ENCODE assay signal across 19 cellular contexts in genomic region chr19:6227156-6227940, GRCh38. TPM values are rescaled to one million over a fixed set of nuclear protein-coding genes. Genes with fewer than 3 reads are reported as not detected.
DNase-seq lines count a peak whose midpoint lies in the region; ATAC-seq and TF ChIP-seq lines count a peak whose summit lies in the region.
"Had no signal": no experiment of that assay in that cellular context is flagged by ENCODE, and none has a peak within 500 bp of the region (broad histone marks: within the 10 kb centered on the region; RNA-seq: fewer than 3 reads in every experiment).

No MANE protein-coding gene starts in this region.

- intact Hi-C loops in Right ventricle myocardium inferior (cut with DNase I), result no loop called here
- intact Hi-C loops in cardiac septum (cut with DNase I), result no loop called here
- intact Hi-C loops in lower lobe of right lung (cut with DNase I), result no loop called here
- intact Hi-C loops in lower leg skin (cut with DNase I; ENCODE audit: low total_unique reads), result no loop called here
- intact Hi-C loops in body of pancreas (cut with DNase I), result no loop called here

- TF ChIP-seq POLR2A in lower leg skin (IDR thresholded peaks at IDR 0.05) (no peak), body of pancreas (IDR thresholded peaks at IDR 0.05) (no peak)

- peak; percentile 53 for DNase-seq in Right ventricle myocardium inferior (ENCODE audit: missing footprints)
- DNase-seq in cardiac septum (ENCODE audit: low spot score), result no peak
- no peak for DNase-seq in T-helper 17 cell
- DNase-seq in lower lobe of right lung, result peak; percentile 28
- no peak for DNase-seq in SHP77 treated with DMSO at 0.1 percent for 48 hours (lab: John Stamatoyannopoulos, UW)
- DNase-seq in lower leg skin (ENCODE audit: low spot score in 2 of 2), result no peak
- no peak for DNase-seq in DMS114 treated with DMSO at 0.1 percent for 48 hours (lab: John Stamatoyannopoulos, UW; ENCODE audit: unreplicated experiment)
- no peak for DNase-seq in body of pancreas
- DNase-seq: Calu3; CD4-positive, alpha-beta T cell; DMS79; GOT3; KG1; NCI-H1092; NCI-H1694; NCI-H2107; NCI-H345; PC-9; SHP77 had no signal

- H3K4me1 ChIP-seq in lower lobe of right lung, result peaks cover 36% of the 10 kb centered on the region
- peaks cover 17% of the 10 kb centered on the region for H3K4me1 ChIP-seq in body of pancreas

- WGBS in lower leg skin, 2 donors, result 88 to 94% methylated on average over 33 of the region's 33 CpGs
- WGBS in body of pancreas, 2 donors, result 92 to 95% methylated on average over 32 to 33 of the region's 33 CpGs

- H3K27ac Mint-ChIP-seq in T-helper 17 cell, result peak overlapping the region; percentile 34
- H3K27ac Mint-ChIP-seq: CD4-positive, alpha-beta T cell had no signal

- ATAC-seq in Right ventricle myocardium inferior (no peak), T-helper 17 cell (no peak), lower lobe of right lung (no peak), body of pancreas (no peak)

- no peak overlapping the region for H3K4me3 Mint-ChIP-seq in T-helper 17 cell
- H3K4me3 Mint-ChIP-seq: CD4-positive, alpha-beta T cell had no signal

- TF ChIP-seq CTCF in lower lobe of right lung (IDR thresholded peaks at IDR 0.05) (no peak), lower leg skin (IDR thresholded peaks at IDR 0.05) (no peak), body of pancreas (IDR thresholded peaks at IDR 0.05) (no peak)

- H3K4me1 Mint-ChIP-seq in T-helper 17 cell, result peaks cover 12% of the 10 kb centered on the region

- no peaks in the 10 kb centered on the region for H3K9me3 ChIP-seq in T-helper 17 cell (ENCODE audit: control insufficient read depth, low read length, poor library complexity, severe bottlenecking)
- no peaks in the 10 kb centered on the region for H3K9me3 ChIP-seq in lower lobe of right lung
- H3K9me3 ChIP-seq in body of pancreas, result no peaks in the 10 kb centered on the region

- H3K27me3 Mint-ChIP-seq in T-helper 17 cell, result no peaks in the 10 kb centered on the region
- H3K27me3 Mint-ChIP-seq: CD4-positive, alpha-beta T cell had no signal

- no peaks in the 10 kb centered on the region for H3K27me3 ChIP-seq in lower lobe of right lung (ENCODE audit: low read depth)
- no peaks in the 10 kb centered on the region for H3K27me3 ChIP-seq in body of pancreas

- H3K36me3 ChIP-seq in lower lobe of right lung (peaks cover 66% of the 10 kb centered on the region), body of pancreas (replicated peaks in 1 of 2; ENCODE audit: insufficient read depth in 1 of 2, low read depth in 2 of 2) (peaks cover 0 to 1% of the 10 kb centered on the region in 2 donors)

- peaks cover 4% of the 10 kb centered on the region for H3K36me3 Mint-ChIP-seq in T-helper 17 cell (ENCODE audit: low read depth)

- H3K4me3 ChIP-seq in lower lobe of right lung (no peak overlapping the region), lower leg skin (ENCODE audit: low read depth, poor library complexity, severe bottlenecking) (no peak overlapping the region), body of pancreas (no peak overlapping the region)
- H3K4me3 ChIP-seq: PC-9 had no signal

- H3K27ac ChIP-seq in lower lobe of right lung (no peak overlapping the region), body of pancreas (no peak overlapping the region)
- H3K27ac ChIP-seq: PC-9 had no signal

RNA-seq across cellular contexts. Expression of gene MLLT1, which starts 52.4 kb away (rescaled TPM):
- total RNA-seq in Right ventricle myocardium inferior, result 40.1 TPM
- total RNA-seq in cardiac septum, result 30.6 TPM
- 10 to 100 TPM; 27.1 to 30.3 TPM for total RNA-seq in T-helper 17 cell
- total RNA-seq in lower lobe of right lung, result 61.9 TPM
- total RNA-seq in lower leg skin, result 10 to 100 TPM; 16.9 to 25.8 (median 24.3) TPM
- total RNA-seq in body of pancreas, result 10 to 100 TPM; 16.3 to 23.7 TPM

Comparison
In these comparisons a context has a peak if more than half of its experiments do, and no peak if none do; other contexts are left out.
1. DNase-seq: peak in Right ventricle myocardium inferior (single experiment) and lower lobe of right lung (single experiment); none in cardiac septum (single experiment), T-helper 17 cell (0 of 3), SHP77 treated with DMSO at 0.1 percent for 48 hours (single experiment), lower leg skin (0 of 2), DMS114 treated with DMSO at 0.1 percent for 48 hours (single experiment) and body of pancreas (0 of 4).